Comparison of ENCODE assay signal across 8 cellular contexts in genomic region chr4:25913851-25914669, GRCh38. TPM values are rescaled to one million over a fixed set of nuclear protein-coding genes. Genes with fewer than 3 reads are reported as not detected.
DNase-seq lines count a peak whose midpoint lies in the region; ATAC-seq, FAIRE-seq and TF ChIP-seq lines count a peak whose summit lies in the region.

Gene SMIM20, plus strand, starts transcription at chr4:25914220. Its CDS starts 94 bp downstream, at chr4:25914314.

- 1 to 4% methylated on average over 17 to 57 of the region's 57 CpGs for WGBS in endodermal cell (ENCODE audit: insufficient coverage in 1 of 2, insufficient read length in 1 of 2), 2 experiments

- peaks cover 8% of the 10 kb centered on the region for H3K36me3 Mint-ChIP-seq in endodermal cell (ENCODE audit: low read depth)
- no peaks in the 10 kb centered on the region for H3K36me3 Mint-ChIP-seq in mesothelial cell of epicardium

- H3K36me3 ChIP-seq in NT2/D1 (ENCODE audit: insufficient read depth, insufficient read length, low read length) (no peaks in the 10 kb centered on the region), endodermal cell (ENCODE audit: control insufficient read depth, insufficient read depth, low read length) (no peaks in the 10 kb centered on the region)

- peaks cover 16% of the 10 kb centered on the region for H3K9me3 ChIP-seq in NT2/D1 (ENCODE audit: insufficient read depth, low read length)
- H3K9me3 ChIP-seq in endodermal cell (ENCODE audit: control insufficient read depth, low read length) = no peaks in the 10 kb centered on the region

- H3K4me3 Mint-ChIP-seq in endodermal cell = peak within 1 kb of the TSS; percentile 95
- peak within 1 kb of the TSS; percentile 91 for H3K4me3 Mint-ChIP-seq in mesothelial cell of epicardium

- TF ChIP-seq CTCF in endodermal cell (conservative IDR thresholded peaks at IDR 0.05) = peak; percentile 30
- TF ChIP-seq CTCF in mesothelial cell of epicardium (IDR thresholded peaks at IDR 0.05; ENCODE audit: unreplicated experiment) = no peak

- H3K4me3 ChIP-seq in NT2/D1 (ENCODE audit: insufficient read length, low read depth) (peak within 1 kb of the TSS; percentile 67), endodermal cell (ENCODE audit: low read length) (peak within 1 kb of the TSS; percentile 87)

- ATAC-seq in GM21381 (IDR thresholded peaks at IDR 0.05; ENCODE audit: unreplicated experiment) = peak; percentile 92

- no peaks in the 10 kb centered on the region for H3K4me1 ChIP-seq in NT2/D1 (ENCODE audit: insufficient read depth, insufficient read length)
- no peaks in the 10 kb centered on the region for H3K4me1 ChIP-seq in endodermal cell (ENCODE audit: control insufficient read depth, insufficient read depth, low read length)

- H3K9me3 Mint-ChIP-seq in endodermal cell (peaks cover 4% of the 10 kb centered on the region), mesothelial cell of epicardium (peaks cover 2% of the 10 kb centered on the region)

- peaks cover 13% of the 10 kb centered on the region for H3K27me3 ChIP-seq in NT2/D1 (ENCODE audit: insufficient read depth, insufficient read length)
- H3K27me3 ChIP-seq in endodermal cell (ENCODE audit: control insufficient read depth, insufficient read depth, low read length, poor library complexity, severe bottlenecking) = no peaks in the 10 kb centered on the region

- H3K27ac Mint-ChIP-seq in endodermal cell (peak within 1 kb of the TSS; percentile 98), mesothelial cell of epicardium (peak within 1 kb of the TSS; percentile 95)

- H3K4me1 Mint-ChIP-seq in endodermal cell (peaks cover 7% of the 10 kb centered on the region), mesothelial cell of epicardium (peaks cover 11% of the 10 kb centered on the region)

- FAIRE-seq in HTR-8/SVneo (lab: Jason Lieb, UNC) = peak; percentile 90

- H3K27me3 Mint-ChIP-seq in endodermal cell (ENCODE audit: insufficient read depth) = peaks cover 22% of the 10 kb centered on the region
- H3K27me3 Mint-ChIP-seq in mesothelial cell of epicardium (ENCODE audit: low read depth) = peaks cover 21% of the 10 kb centered on the region

- DNase-seq in D341Med (ENCODE audit: low spot score) (peak; percentile 95), HTR-8/SVneo (ENCODE audit: insufficient read length, low spot score) (peak; percentile 87), NT2/D1 (ENCODE audit: low read depth, low spot score) (peak; percentile 76), endodermal cell (peak; percentile 98), mesothelial cell of epicardium (ENCODE audit: low spot score in 2 of 2, unreplicated experiment in 2 of 2) (peak; percentile 77 to 87)
- peak; percentile 63 for DNase-seq in activated CD8-positive, alpha-beta memory T cell treated with anti-CD3 and anti-CD28 coated beads, Interleukin-2, amount 50 U/mL, for 24 hours (ENCODE audit: extremely low read depth)
- peak; percentile 82 to 87 for DNase-seq in stimulated activated CD8-positive, alpha-beta memory T cell treated with anti-CD3 and anti-CD28 coated beads, Interleukin-15, amount 100 ng/mL, for 48 hours (ENCODE audit: low read depth in 2 of 2)

- H3K27ac ChIP-seq in endodermal cell (ENCODE audit: low read depth, low read length) = peak within 1 kb of the TSS; percentile 1

- peak within 1 kb of the TSS; percentile 79 for H3K9ac ChIP-seq in NT2/D1 (ENCODE audit: insufficient read length, low read depth)
- H3K9ac ChIP-seq in endodermal cell (ENCODE audit: extremely low read depth, low read length, poor library complexity, severe bottlenecking) = peak within 1 kb of the TSS; percentile 64

RNA-seq across cellular contexts. Expression of gene SMIM20, which starts in this region (rescaled TPM):
- total RNA-seq in endodermal cell = 10 to 100 TPM; 35.9 to 40.8 TPM
- polyA plus RNA-seq in endodermal cell (2013, experiment 1 of 2) = 56.9 TPM
- polyA plus RNA-seq in endodermal cell (2013, experiment 2 of 2) = 55.2 TPM
- total RNA-seq in mesothelial cell of epicardium = 29.7 to 31.5 TPM (median 30.0 TPM) in 3 replicates

Comparison
In these comparisons a context has a peak if more than half of its experiments do, and no peak if none do; other contexts are left out.
1. Peak in every context shown above with its lines: DNase-seq, ATAC-seq, H3K4me3 ChIP-seq and H3K27ac ChIP-seq.